ENCODE assay signal across 1 cellular context in genomic region chr6:79803917-79804316, GRCh38.
TF ChIP-seq lines count a peak whose summit lies in the region.

No MANE protein-coding gene starts in this region.

TF ChIP-seq in K562, 482 proteins besides CTCF, POLR2A, EP300 and RAD21 (continued from another document):
- no peak for TF ChIP-seq ZBTB26 (CRISPR knock-in tag; IDR thresholded peaks at IDR 0.05)
- no peak for TF ChIP-seq MAZ (CRISPR knock-in tag; conservative IDR thresholded peaks at IDR 0.05 in 1 of 2, IDR thresholded peaks at IDR 0.05 in 1 of 2)
- TF ChIP-seq PHF8 (IDR thresholded peaks at IDR 0.05; ENCODE audit: borderline replicate concordance, low read length), result no peak
- TF ChIP-seq CCAR2 (IDR thresholded peaks at IDR 0.05; ENCODE audit: low read depth, low read length), result no peak
- TF ChIP-seq RBFOX2 (IDR thresholded peaks at IDR 0.05; ENCODE audit: low read depth, low read length), result no peak
- TF ChIP-seq MAFK (IDR thresholded peaks at IDR 0.05; ENCODE audit: low read length), result peak; percentile 13; the same call in 1 of the 2 replicates
- TF ChIP-seq ARID3B (CRISPR knock-in tag; IDR thresholded peaks at IDR 0.05; ENCODE audit: borderline replicate concordance), result no peak
- TF ChIP-seq BRF2 (IDR thresholded peaks at IDR 0.05; ENCODE audit: borderline replicate concordance, insufficient read depth, insufficient read length), result no peak
- no peak for TF ChIP-seq HEY1 (CRISPR knock-in tag; IDR thresholded peaks at IDR 0.05; ENCODE audit: borderline replicate concordance)
